1 cellular context compared by ENCODE assay signal in the genomic region with DNA sequence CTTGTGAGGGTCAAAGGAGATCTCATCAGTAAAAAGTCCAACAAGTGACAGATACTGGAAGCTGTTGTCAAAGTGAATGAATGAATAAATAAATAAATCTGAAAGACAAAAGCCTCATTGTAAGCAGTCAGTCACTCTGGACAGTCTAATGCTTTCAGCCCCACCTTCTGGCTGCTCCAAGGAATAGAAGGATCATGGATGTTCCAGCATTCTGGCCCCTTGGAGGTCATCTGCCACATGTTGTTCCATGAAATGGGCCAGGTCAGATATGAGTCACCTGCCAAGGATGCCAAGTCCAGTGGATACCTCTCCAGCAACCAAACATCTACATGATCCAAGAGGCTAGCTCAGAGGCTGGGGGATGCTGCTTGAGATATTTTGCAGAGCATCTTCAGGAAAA.
TF ChIP-seq lines count a peak whose summit lies in the region.

No MANE protein-coding gene starts in this region.

TF ChIP-seq in HepG2, 621 proteins besides CTCF, POLR2A, EP300 and RAD21 (continued from another document):
- TF ChIP-seq, protein P1, sequence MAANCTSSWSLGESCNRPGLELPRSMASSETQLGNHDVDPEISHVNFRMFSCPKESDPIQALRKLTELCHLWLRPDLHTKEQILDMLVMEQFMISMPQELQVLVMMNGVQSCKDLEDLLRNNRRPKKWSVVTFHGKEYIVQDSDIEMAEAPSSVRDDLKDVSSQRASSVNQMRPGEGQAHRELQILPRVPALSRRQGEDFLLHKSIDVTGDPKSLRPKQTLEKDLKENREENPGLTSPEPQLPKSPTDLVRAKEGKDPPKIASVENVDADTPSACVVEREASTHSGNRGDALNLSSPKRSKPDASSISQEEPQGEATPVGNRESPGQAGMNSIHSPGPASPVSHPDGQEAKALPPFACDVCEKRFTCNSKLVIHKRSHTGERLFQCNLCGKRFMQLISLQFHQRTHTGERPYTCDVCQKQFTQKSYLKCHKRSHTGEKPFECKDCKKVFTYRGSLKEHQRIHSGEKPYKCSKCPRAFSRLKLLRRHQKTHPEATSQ (CRISPR knock-in tag; IDR thresholded peaks at IDR 0.05; ENCODE audit: borderline replicate concordance), result no peak
- no peak for TF ChIP-seq EZH2 (conservative IDR thresholded peaks at IDR 0.05; ENCODE audit: low read depth, low read length)
- TF ChIP-seq NCOA1 (CRISPR knock-in tag; IDR thresholded peaks at IDR 0.05), result no peak
- TF ChIP-seq CREM (IDR thresholded peaks at IDR 0.05), result no peak
- TF ChIP-seq CREM (CRISPR knock-in tag; IDR thresholded peaks at IDR 0.05), result no peak
- no peak for TF ChIP-seq ZNF18 (CRISPR knock-in tag; IDR thresholded peaks at IDR 0.05; ENCODE audit: insufficient replicate concordance)
